1 cellular context compared by ENCODE assay signal in genomic region chr11:38060930-38061329, GRCh38.
A peak's percentile ranks its signal among the peaks of the same experiment; 100 is the strongest.
TF ChIP-seq lines count a peak whose summit lies in the region.

No MANE protein-coding gene starts in this region.

TF ChIP-seq in K562, 482 proteins besides CTCF, POLR2A, EP300 and RAD21 (continued from another document):
- TF ChIP-seq MTA1 (IDR thresholded peaks at IDR 0.05; ENCODE audit: borderline replicate concordance) (no peak), ZNF217 (CRISPR knock-in tag; IDR thresholded peaks at IDR 0.05) (no peak), NFE2 (IDR thresholded peaks at IDR 0.05; ENCODE audit: low read depth) (0 out of 2 replicates have a peak, but pooled peaks have one; percentile 42), HMG20A (CRISPR knock-in tag; conservative IDR thresholded peaks at IDR 0.05) (no peak), HDAC3 (IDR thresholded peaks at IDR 0.05; ENCODE audit: borderline replicate concordance, partially characterized antibody) (no peak), TEAD4 (IDR thresholded peaks at IDR 0.05; ENCODE audit: low read length) (peak; percentile 45; the same call in 1 of the 2 replicates), TEAD4 (CRISPR knock-in tag; IDR thresholded peaks at IDR 0.05; ENCODE audit: borderline replicate concordance) (no peak), HDAC6 (IDR thresholded peaks at IDR 0.05; ENCODE audit: low read depth, low read length) (no peak), ZNF197 (CRISPR knock-in tag; IDR thresholded peaks at IDR 0.05; ENCODE audit: low read depth) (no peak), ARID1B (IDR thresholded peaks at IDR 0.05) (peak; percentile 35), HNRNPLL (IDR thresholded peaks at IDR 0.05; ENCODE audit: low read depth, low read length, poor library complexity, severe bottlenecking) (no peak), EP400 (IDR thresholded peaks at IDR 0.05) (no peak), SMAD4 (CRISPR knock-in tag; conservative IDR thresholded peaks at IDR 0.05) (no peak), GATAD2B (IDR thresholded peaks at IDR 0.05; ENCODE audit: borderline replicate concordance) (no peak), GABPA (tag; conservative IDR thresholded peaks at IDR 0.05; ENCODE audit: low read depth) (no peak), ETS2 (tag; IDR thresholded peaks at IDR 0.05; ENCODE audit: borderline replicate concordance, poor library complexity, severe bottlenecking) (no peak), MCM2 (IDR thresholded peaks at IDR 0.05; ENCODE audit: low read depth) (no peak), ZNF41 (CRISPR knock-in tag; conservative IDR thresholded peaks at IDR 0.05) (no peak), ZNF133 (CRISPR knock-in tag; IDR thresholded peaks at IDR 0.05) (no peak), MAFG (tag; conservative IDR thresholded peaks at IDR 0.05) (0 out of 2 replicates have a peak, but pooled peaks have one; percentile 4)
